28 cellular contexts compared by ENCODE assay signal in genomic region chr3:71662056-71662455, GRCh38.
"Had no signal": no experiment of that assay in that cellular context is flagged by ENCODE, and none has a peak within 500 bp of the region (broad histone marks: within the 10 kb centered on the region; RNA-seq: fewer than 3 reads in every experiment).

No MANE protein-coding gene starts in this region.

- H3K27ac ChIP-seq: cardiac muscle cell, heart left ventricle, neural progenitor cell, parathyroid adenoma, psoas muscle, sigmoid colon, thyroid gland, upper lobe of left lung, vagina had no signal

- H3K36me3 Mint-ChIP-seq: stimulated activated effector memory CD8-positive, alpha-beta T cell treated with anti-CD3 and anti-CD28 coated beads, Interleukin-12 subunit alpha, Interleukin-12 subunit beta, amount 100 ng/mL, for 72 hours had no signal

- H2AFZ ChIP-seq: neural progenitor cell, parathyroid adenoma had no signal

- H3K4me1 Mint-ChIP-seq: memory B cell had no signal

- H3K9me3 ChIP-seq: psoas muscle, sigmoid colon, thyroid gland, upper lobe of left lung, vagina had no signal

- H3K4me2 ChIP-seq: neural progenitor cell had no signal

- H3K79me2 ChIP-seq: parathyroid adenoma had no signal

- H3K9ac ChIP-seq: neural progenitor cell, parathyroid adenoma had no signal

- H3K4me3 ChIP-seq: cardiac muscle cell, heart left ventricle, neural progenitor cell, psoas muscle, sigmoid colon, thyroid gland, upper lobe of left lung, vagina had no signal

- DNase-seq: activated CD4-positive, alpha-beta T cell treated with anti-CD3 and anti-CD28 coated beads, Interleukin-2, amount 50 U/mL, for 1 hour; activated CD4-positive, CD25-positive, alpha-beta regulatory T cell treated with anti-CD3 and anti-CD28 coated beads, Interleukin-2, amount 50 U/mL, for 72 hours; activated CD8-positive, alpha-beta T cell treated with anti-CD3 and anti-CD28 coated beads for 36 hours; activated T-cell treated with anti-CD3 and anti-CD28 coated beads, Interleukin-2, amount 50 U/mL, for 4 hours; anterior cingulate cortex; cortex of kidney; effector memory CD8-positive, alpha-beta T cell; foreskin fibroblast; heart left ventricle; hypothalamus; immature natural killer cell; midbrain; natural killer cell; occipital lobe; psoas muscle; sigmoid colon; small intestine; stimulated activated CD4-positive, alpha-beta T cell treated with anti-CD3 and anti-CD28 coated beads, Interleukin-4, amount 100 ng/mL, for 24 hours; thyroid gland; upper lobe of left lung had no signal

- H3K27ac Mint-ChIP-seq: activated CD8-positive, alpha-beta T cell treated with anti-CD3 and anti-CD28 coated beads for 36 hours; activated T-helper 2 cell treated with anti-CD3 and anti-CD28 coated beads, Interferon-gamma antibody, Interleukin-2, Interleukin-4, amounts not matched to agents 10 μg/mL and 5 μg/mL and 100 μg/mL, durations not matched to agents 14 hours and 24 hours and 36 hours; memory B cell; natural killer cell; neural progenitor cell; stimulated activated effector memory CD8-positive, alpha-beta T cell treated with anti-CD3 and anti-CD28 coated beads, Interleukin-12 subunit alpha, Interleukin-12 subunit beta, amount 100 ng/mL, for 72 hours; stimulated activated naive CD8-positive, alpha-beta T cell treated with anti-CD3 and anti-CD28 coated beads, Interleukin-15, Interleukin-2, amounts not matched to agents 100 ng/mL and 50 ng/mL, for 24 hours had no signal

- H3K4me3 Mint-ChIP-seq: activated CD8-positive, alpha-beta T cell treated with anti-CD3 and anti-CD28 coated beads for 36 hours; activated T-cell treated with anti-CD3 and anti-CD28 coated beads, Interleukin-2, amount 50 U/mL, for 4 hours; effector memory CD8-positive, alpha-beta T cell; immature natural killer cell; memory B cell; natural killer cell; neural progenitor cell; stimulated activated effector memory CD8-positive, alpha-beta T cell treated with anti-CD3 and anti-CD28 coated beads, Interleukin-12 subunit alpha, Interleukin-12 subunit beta, amount 100 ng/mL, for 72 hours; stimulated activated naive CD8-positive, alpha-beta T cell treated with anti-CD3 and anti-CD28 coated beads, Interleukin-15, Interleukin-2, amounts not matched to agents 100 ng/mL and 50 ng/mL, for 24 hours had no signal

- FAIRE-seq: small intestine had no signal

- H3K4me1 ChIP-seq: vagina had no signal

- H3K36me3 ChIP-seq: cardiac muscle cell, heart left ventricle, neural progenitor cell, sigmoid colon, thyroid gland, upper lobe of left lung, vagina had no signal

- ATAC-seq: activated CD8-positive, alpha-beta T cell treated with anti-CD3 and anti-CD28 coated beads for 36 hours; effector memory CD8-positive, alpha-beta T cell; heart left ventricle; natural killer cell; psoas muscle; stimulated activated effector memory CD8-positive, alpha-beta T cell treated with anti-CD3 and anti-CD28 coated beads, Interleukin-12 subunit alpha, Interleukin-12 subunit beta, amount 100 ng/mL, for 72 hours had no signal

- H3K27me3 Mint-ChIP-seq: activated CD8-positive, alpha-beta T cell treated with anti-CD3 and anti-CD28 coated beads for 36 hours; effector memory CD8-positive, alpha-beta T cell; stimulated activated naive CD8-positive, alpha-beta T cell treated with anti-CD3 and anti-CD28 coated beads, Interleukin-15, Interleukin-2, amounts not matched to agents 100 ng/mL and 50 ng/mL, for 24 hours had no signal

- H3K27me3 ChIP-seq: cardiac muscle cell, heart left ventricle, neural progenitor cell, sigmoid colon, thyroid gland, upper lobe of left lung, vagina had no signal
